Comparison of ENCODE assay signal across 29 cellular contexts in genomic region chr5:136296846-136297245, GRCh38.
"Had no signal": no experiment of that assay in that cellular context is flagged by ENCODE, and none has a peak within 500 bp of the region (broad histone marks: within the 10 kb centered on the region; RNA-seq: fewer than 3 reads in every experiment).

No MANE protein-coding gene starts in this region.

- FAIRE-seq: small intestine, urothelium cell line had no signal

- H3K79me2 ChIP-seq: parathyroid adenoma had no signal

- H3K4me1 Mint-ChIP-seq: natural killer cell; nephron; neural progenitor cell; stimulated activated effector memory CD8-positive, alpha-beta T cell treated with anti-CD3 and anti-CD28 coated beads, Interleukin-12 subunit alpha, Interleukin-12 subunit beta, amount 100 ng/mL, for 72 hours; stimulated activated naive B cell treated with anti-CD40 and anti-IgM and Interleukin-4, amounts not matched to agents 10 μg/mL and 1 μg/mL and 100 μg/mL, for 72 hours had no signal

- H2AFZ ChIP-seq: neural progenitor cell, parathyroid adenoma had no signal

- H3K4me2 ChIP-seq: neural progenitor cell had no signal

- H3K9ac ChIP-seq: neural progenitor cell, parathyroid adenoma had no signal

- H3K9me3 ChIP-seq: ovary, psoas muscle, right lobe of liver, sigmoid colon, stomach, thoracic aorta, thyroid gland, tibial nerve, upper lobe of left lung, vagina had no signal

- H3K4me1 ChIP-seq: neural progenitor cell, parathyroid adenoma, psoas muscle, right lobe of liver, sigmoid colon, stomach, thyroid gland, tibial nerve, upper lobe of left lung, vagina had no signal

- H3K27ac ChIP-seq: neural progenitor cell, ovary, parathyroid adenoma, psoas muscle, right lobe of liver, sigmoid colon, stomach, thoracic aorta, thyroid gland, tibial nerve, upper lobe of left lung, vagina had no signal

- H3K36me3 Mint-ChIP-seq: natural killer cell; neural progenitor cell; stimulated activated effector memory CD8-positive, alpha-beta T cell treated with anti-CD3 and anti-CD28 coated beads, Interleukin-12 subunit alpha, Interleukin-12 subunit beta, amount 100 ng/mL, for 72 hours; stimulated activated naive B cell treated with anti-CD40 and anti-IgM and Interleukin-4, amounts not matched to agents 10 μg/mL and 1 μg/mL and 100 μg/mL, for 72 hours had no signal

- H3K4me3 ChIP-seq: neural progenitor cell, ovary, psoas muscle, right lobe of liver, sigmoid colon, stomach, thoracic aorta, thyroid gland, tibial nerve, upper lobe of left lung, vagina had no signal

- ATAC-seq: natural killer cell; psoas muscle; right cardiac atrium; right lobe of liver; stimulated activated effector memory CD8-positive, alpha-beta T cell treated with anti-CD3 and anti-CD28 coated beads, Interleukin-12 subunit alpha, Interleukin-12 subunit beta, amount 100 ng/mL, for 72 hours; stimulated activated naive B cell treated with anti-CD40 and anti-IgM and Interleukin-4, amounts not matched to agents 10 μg/mL and 1 μg/mL and 100 μg/mL, for 72 hours had no signal

- H3K9me3 Mint-ChIP-seq: stimulated activated effector memory CD8-positive, alpha-beta T cell treated with anti-CD3 and anti-CD28 coated beads, Interleukin-12 subunit alpha, Interleukin-12 subunit beta, amount 100 ng/mL, for 72 hours; stimulated activated naive CD8-positive, alpha-beta T cell treated with anti-CD3 and anti-CD28 coated beads, Interleukin-15, Interleukin-2, amounts not matched to agents 100 ng/mL and 50 ng/mL, for 24 hours had no signal

- H3K27me3 Mint-ChIP-seq: progenitor cell of endocrine pancreas; stimulated activated naive CD8-positive, alpha-beta T cell treated with anti-CD3 and anti-CD28 coated beads, Interleukin-15, Interleukin-2, amounts not matched to agents 100 ng/mL and 50 ng/mL, for 24 hours had no signal

- H3K27ac Mint-ChIP-seq: natural killer cell; nephron; neural progenitor cell; progenitor cell of endocrine pancreas; stimulated activated effector memory CD8-positive, alpha-beta T cell treated with anti-CD3 and anti-CD28 coated beads, Interleukin-12 subunit alpha, Interleukin-12 subunit beta, amount 100 ng/mL, for 72 hours; stimulated activated naive B cell treated with anti-CD40 and anti-IgM and Interleukin-4, amounts not matched to agents 10 μg/mL and 1 μg/mL and 100 μg/mL, for 72 hours; stimulated activated naive CD8-positive, alpha-beta T cell treated with anti-CD3 and anti-CD28 coated beads, Interleukin-15, Interleukin-2, amounts not matched to agents 100 ng/mL and 50 ng/mL, for 24 hours had no signal

- H3K36me3 ChIP-seq: neural progenitor cell, ovary, right lobe of liver, sigmoid colon, stomach, thoracic aorta, thyroid gland, tibial nerve, upper lobe of left lung, vagina had no signal

- DNase-seq: natural killer cell; occipital lobe; ovary; posterior cingulate gyrus; psoas muscle; right cardiac atrium; right lobe of liver; sigmoid colon; small intestine; stimulated activated CD4-positive, alpha-beta T cell treated with anti-CD3 and anti-CD28 coated beads, Interleukin-15, amount 100 ng/mL, for 24 hours; stimulated activated CD4-positive, alpha-beta T cell treated with anti-CD3 and anti-CD28 coated beads, Interleukin-2, amount 100 ng/mL, for 24 hours; stimulated activated CD4-positive, alpha-beta T cell treated with anti-CD3 and anti-CD28 coated beads, Interleukin-2, amount 100 ng/mL, for 48 hours; stimulated activated CD4-positive, alpha-beta T cell treated with anti-CD3 and anti-CD28 coated beads, Interleukin-4, amount 100 ng/mL, for 24 hours; stimulated activated naive B cell treated with anti-CD40 and anti-IgM and Interleukin-4, amounts not matched to agents 10 μg/mL and 1 μg/mL and 100 μg/mL, for 72 hours; stimulated activated naive CD4-positive, alpha-beta T cell treated with Interleukin-2 at 50 U/mL for 16 hours; stomach; thyroid gland; trophoblast cell had no signal

- H3K27me3 ChIP-seq: neural progenitor cell, ovary, right lobe of liver, sigmoid colon, stomach, thyroid gland, tibial nerve, upper lobe of left lung, vagina had no signal

- H3K4me3 Mint-ChIP-seq: natural killer cell; nephron; neural progenitor cell; stimulated activated effector memory CD8-positive, alpha-beta T cell treated with anti-CD3 and anti-CD28 coated beads, Interleukin-12 subunit alpha, Interleukin-12 subunit beta, amount 100 ng/mL, for 72 hours; stimulated activated naive B cell treated with anti-CD40 and anti-IgM and Interleukin-4, amounts not matched to agents 10 μg/mL and 1 μg/mL and 100 μg/mL, for 72 hours; stimulated activated naive CD8-positive, alpha-beta T cell treated with anti-CD3 and anti-CD28 coated beads, Interleukin-15, Interleukin-2, amounts not matched to agents 100 ng/mL and 50 ng/mL, for 24 hours had no signal
